ENCODE assay signal across 1 cellular context in the genomic region with DNA sequence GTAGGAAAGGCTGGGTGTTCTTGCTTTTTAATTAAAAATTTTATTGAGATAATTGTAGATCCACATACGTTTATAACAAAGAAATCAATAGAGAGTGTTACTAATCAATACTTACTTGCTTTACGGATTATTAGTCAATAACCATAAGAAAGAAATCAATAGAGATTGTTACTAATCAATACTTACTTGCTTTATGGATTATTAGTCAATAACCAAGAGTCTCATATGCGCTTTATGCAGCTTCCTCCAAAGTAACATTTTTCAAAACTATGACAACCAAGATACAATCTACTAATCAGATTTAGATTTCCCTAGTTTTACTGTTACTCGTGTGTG.
A peak's percentile ranks its signal among the peaks of the same experiment; 100 is the strongest.
TF ChIP-seq lines count a peak whose summit lies in the region.

No MANE protein-coding gene starts in this region.

TF ChIP-seq in K562, 482 proteins besides CTCF, POLR2A, EP300 and RAD21:
- no peak; the same call in 1 of the 2 replicates for TF ChIP-seq VEZF1 (CRISPR knock-in tag; IDR thresholded peaks at IDR 0.05)
- TF ChIP-seq, protein P1, sequence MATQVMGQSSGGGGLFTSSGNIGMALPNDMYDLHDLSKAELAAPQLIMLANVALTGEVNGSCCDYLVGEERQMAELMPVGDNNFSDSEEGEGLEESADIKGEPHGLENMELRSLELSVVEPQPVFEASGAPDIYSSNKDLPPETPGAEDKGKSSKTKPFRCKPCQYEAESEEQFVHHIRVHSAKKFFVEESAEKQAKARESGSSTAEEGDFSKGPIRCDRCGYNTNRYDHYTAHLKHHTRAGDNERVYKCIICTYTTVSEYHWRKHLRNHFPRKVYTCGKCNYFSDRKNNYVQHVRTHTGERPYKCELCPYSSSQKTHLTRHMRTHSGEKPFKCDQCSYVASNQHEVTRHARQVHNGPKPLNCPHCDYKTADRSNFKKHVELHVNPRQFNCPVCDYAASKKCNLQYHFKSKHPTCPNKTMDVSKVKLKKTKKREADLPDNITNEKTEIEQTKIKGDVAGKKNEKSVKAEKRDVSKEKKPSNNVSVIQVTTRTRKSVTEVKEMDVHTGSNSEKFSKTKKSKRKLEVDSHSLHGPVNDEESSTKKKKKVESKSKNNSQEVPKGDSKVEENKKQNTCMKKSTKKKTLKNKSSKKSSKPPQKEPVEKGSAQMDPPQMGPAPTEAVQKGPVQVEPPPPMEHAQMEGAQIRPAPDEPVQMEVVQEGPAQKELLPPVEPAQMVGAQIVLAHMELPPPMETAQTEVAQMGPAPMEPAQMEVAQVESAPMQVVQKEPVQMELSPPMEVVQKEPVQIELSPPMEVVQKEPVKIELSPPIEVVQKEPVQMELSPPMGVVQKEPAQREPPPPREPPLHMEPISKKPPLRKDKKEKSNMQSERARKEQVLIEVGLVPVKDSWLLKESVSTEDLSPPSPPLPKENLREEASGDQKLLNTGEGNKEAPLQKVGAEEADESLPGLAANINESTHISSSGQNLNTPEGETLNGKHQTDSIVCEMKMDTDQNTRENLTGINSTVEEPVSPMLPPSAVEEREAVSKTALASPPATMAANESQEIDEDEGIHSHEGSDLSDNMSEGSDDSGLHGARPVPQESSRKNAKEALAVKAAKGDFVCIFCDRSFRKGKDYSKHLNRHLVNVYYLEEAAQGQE (CRISPR knock-in tag; IDR thresholded peaks at IDR 0.05; ENCODE audit: low read depth), result no peak
- no peak for TF ChIP-seq DLX4 (CRISPR knock-in tag; IDR thresholded peaks at IDR 0.05)
- TF ChIP-seq PHF8 (IDR thresholded peaks at IDR 0.05; ENCODE audit: borderline replicate concordance, low read length), result no peak
- TF ChIP-seq NFE2L1 (tag; IDR thresholded peaks at IDR 0.05; ENCODE audit: borderline replicate concordance, low read depth), result no peak
- TF ChIP-seq CUX1 (CRISPR knock-in tag; IDR thresholded peaks at IDR 0.05), result peak; percentile 100
- TF ChIP-seq ADNP (tag; IDR thresholded peaks at IDR 0.05), result no peak
